In genomic region chr6:133436652-133437051, GRCh38 we compare ENCODE assay signal across 16 cellular contexts.
DNase-seq lines count a peak whose midpoint lies in the region; ATAC-seq and TF ChIP-seq lines count a peak whose summit lies in the region.
"Had no signal": no experiment of that assay in that cellular context is flagged by ENCODE, and none has a peak within 500 bp of the region (broad histone marks: within the 10 kb centered on the region; RNA-seq: fewer than 3 reads in every experiment).

No MANE protein-coding gene starts in this region.

- no peaks in the 10 kb centered on the region for H4K20me1 ChIP-seq in hepatocyte (ENCODE audit: insufficient read depth, poor library complexity, severe bottlenecking)

- DNase-seq in AG08396 (ENCODE audit: low spot score) (peak; percentile 30), M059J (ENCODE audit: low read depth) (peak; percentile 39), choroid plexus epithelial cell (ENCODE audit: low read depth) (peak; percentile 17), non-pigmented ciliary epithelial cell (ENCODE audit: low read depth) (peak; percentile 8), hepatocyte (ENCODE audit: low spot score) (no peak), OCI-M1 (lab: John Stamatoyannopoulos, UW) (no peak), cerebellar nuclear complex (lab: John Stamatoyannopoulos, UW) (no peak)
- DNase-seq: COR-L47, NCI-H1417 treated with DMSO at 0.1 percent for 48 hours, NCI-H1930, NCI-H2171, NCI-H748 treated with DMSO at 0.1 percent for 48 hours, PC-9 had no signal

- H3K36me3 ChIP-seq in hepatocyte (replicated peaks; ENCODE audit: insufficient read depth, low read depth), result no peaks in the 10 kb centered on the region
- H3K36me3 ChIP-seq: HAP-1 had no signal

- no peak overlapping the region for H3K27ac ChIP-seq in hepatocyte
- H3K27ac ChIP-seq: HL-60, PC-9 had no signal

- H3K79me2 ChIP-seq in hepatocyte, result no peaks in the 10 kb centered on the region

- H3K9me2 ChIP-seq in hepatocyte (replicated peaks; ENCODE audit: insufficient read depth), result no peaks in the 10 kb centered on the region

- no peaks in the 10 kb centered on the region for H3K9me3 ChIP-seq in hepatocyte (ENCODE audit: low read depth)
- H3K9me3 ChIP-seq: HAP-1 had no signal

- no peaks in the 10 kb centered on the region for H3K4me1 ChIP-seq in hepatocyte (ENCODE audit: insufficient read depth)
- H3K4me1 ChIP-seq: HAP-1 had no signal

- H3K27me3 ChIP-seq in hepatocyte, result no peaks in the 10 kb centered on the region

- no peak overlapping the region for H2AFZ ChIP-seq in hepatocyte
- H2AFZ ChIP-seq: PC-9 had no signal

- H3K4me2 ChIP-seq in hepatocyte, result no peak overlapping the region
- H3K4me2 ChIP-seq: PC-9 had no signal

- no peak overlapping the region for H3K4me3 ChIP-seq in choroid plexus epithelial cell (ENCODE audit: low read depth, low read length)
- H3K4me3 ChIP-seq in hepatocyte, result no peak overlapping the region
- H3K4me3 ChIP-seq: HAP-1, PC-9 had no signal

- no peak for ATAC-seq in GM18858 (IDR thresholded peaks at IDR 0.05; ENCODE audit: unreplicated experiment)

- TF ChIP-seq CTCF in choroid plexus epithelial cell (conservative IDR thresholded peaks at IDR 0.05; ENCODE audit: low read depth, low read length), result no peak
- no peak for TF ChIP-seq CTCF in hepatocyte (IDR thresholded peaks at IDR 0.05; ENCODE audit: poor library complexity)

- WGBS in hepatocyte (ENCODE audit: low lambda C conversion rate, missing lambda C conversion rate), result 72% methylated on average over 1 of the region's 1 CpG

Comparison
In these comparisons a context has a peak if more than half of its experiments do, and no peak if none do; other contexts are left out.
1. DNase-seq: peak in AG08396 (single experiment), M059J (single experiment), choroid plexus epithelial cell (single experiment) and non-pigmented ciliary epithelial cell (single experiment); none in hepatocyte (single experiment), OCI-M1 (single experiment) and cerebellar nuclear complex (0 of 2).